Comparison of ENCODE assay signal across 1 cellular context in genomic region chr15:63190993-63191392, GRCh38.
TF ChIP-seq lines count a peak whose summit lies in the region.

No MANE protein-coding gene starts in this region.

TF ChIP-seq in GM23338, 12 proteins besides CTCF, POLR2A, EP300 and RAD21 (continued from another document):
- no peak for TF ChIP-seq REST (IDR thresholded peaks at IDR 0.05; ENCODE audit: unreplicated experiment)
- TF ChIP-seq JUNB (IDR thresholded peaks at IDR 0.05; ENCODE audit: unreplicated experiment), result no peak
- TF ChIP-seq ZNF331 (CRISPR knock-in tag; IDR thresholded peaks at IDR 0.05; ENCODE audit: low read depth), result no peak
- no peak for TF ChIP-seq EZH2phosphoT487 (IDR thresholded peaks at IDR 0.05; ENCODE audit: unreplicated experiment)
- TF ChIP-seq POLR2AphosphoS5 (IDR thresholded peaks at IDR 0.05; ENCODE audit: low read depth), result no peak
